In genomic region chrX:103763541-103763940, GRCh38 we compare ENCODE assay signal across 13 cellular contexts. TPM values are rescaled to one million over a fixed set of nuclear protein-coding genes. Genes with fewer than 3 reads are reported as not detected.
"Had no signal": no experiment of that assay in that cellular context is flagged by ENCODE, and none has a peak within 500 bp of the region (broad histone marks: within the 10 kb centered on the region; RNA-seq: fewer than 3 reads in every experiment).

No MANE protein-coding gene starts in this region.

RNA-seq across cellular contexts. Expression of gene PLP1, which starts 13.1 kb away (rescaled TPM):
- total RNA-seq: activated CD4-positive, alpha-beta T cell treated with anti-CD3 and anti-CD28 coated beads for 36 hours; activated CD4-positive, alpha-beta T cell treated with anti-CD3 and anti-CD28 coated beads, Interleukin-2, amount 10 ng/mL, durations not matched to agents 7 days and 5 days; activated CD8-positive, alpha-beta T cell treated with anti-CD3 and anti-CD28 coated beads, Interleukin-2, amount 10 ng/mL, durations not matched to agents 7 days and 5 days; activated naive CD8-positive, alpha-beta T cell treated with anti-CD3 and anti-CD28 coated beads, Interleukin-2, amount 10 ng/mL, durations not matched to agents 7 days and 5 days; activated T-helper 2 cell treated with anti-CD3 and anti-CD28 coated beads, Interferon-gamma antibody, Interleukin-2, Interleukin-4, amounts not matched to agents 10 μg/mL and 5 μg/mL and 100 μg/mL, durations not matched to agents 14 hours and 24 hours and 36 hours; bronchial epithelial cell; NCI-H460; SJCRH30; T-helper 1 cell treated with Interleukin-12 subunit alpha and Interleukin-12 subunit beta and Interleukin-4 antibody, amounts not matched to agents 30 ng/mL and 1 ng/mL, for 36 hours; T-helper 2 cell treated with Interferon-gamma antibody and Interleukin-4, amounts not matched to agents 100 ng/mL and 5 ng/mL, for 36 hours had no signal

RNA-seq across cellular contexts. Expression of gene TMEM31, which starts 52.8 kb away (rescaled TPM):
- total RNA-seq: activated CD4-positive, alpha-beta T cell treated with anti-CD3 and anti-CD28 coated beads, Interleukin-2, amount 10 ng/mL, durations not matched to agents 7 days and 5 days; activated CD8-positive, alpha-beta T cell treated with anti-CD3 and anti-CD28 coated beads, Interleukin-2, amount 10 ng/mL, durations not matched to agents 7 days and 5 days; activated naive CD8-positive, alpha-beta T cell treated with anti-CD3 and anti-CD28 coated beads, Interleukin-2, amount 10 ng/mL, durations not matched to agents 7 days and 5 days; activated T-helper 2 cell treated with anti-CD3 and anti-CD28 coated beads, Interferon-gamma antibody, Interleukin-2, Interleukin-4, amounts not matched to agents 10 μg/mL and 5 μg/mL and 100 μg/mL, durations not matched to agents 14 hours and 24 hours and 36 hours; bronchial epithelial cell; LHCN-M2; NCI-H460; RPMI7951; SJCRH30; T-helper 1 cell treated with Interleukin-12 subunit alpha and Interleukin-12 subunit beta and Interleukin-4 antibody, amounts not matched to agents 30 ng/mL and 1 ng/mL, for 36 hours; T-helper 2 cell treated with Interferon-gamma antibody and Interleukin-4, amounts not matched to agents 100 ng/mL and 5 ng/mL, for 36 hours had no signal
- polyA plus RNA-seq: adipose tissue had no signal
